ENCODE assay signal across 25 cellular contexts in genomic region chr4:171007618-171008390, GRCh38.
"Had no signal": no experiment of that assay in that cellular context is flagged by ENCODE, and none has a peak within 500 bp of the region (broad histone marks: within the 10 kb centered on the region; RNA-seq: fewer than 3 reads in every experiment).

No MANE protein-coding gene starts in this region.

- ATAC-seq: heart right ventricle; left cardiac atrium; natural killer cell; stimulated activated naive CD8-positive, alpha-beta T cell treated with anti-CD3 and anti-CD28 coated beads, Interleukin-15, amount 100 ng/mL, for 72 hours had no signal

- H3K36me3 ChIP-seq: ascending aorta, esophagus muscularis mucosa, heart right ventricle, ovary, right lobe of liver, suprapubic skin, transverse colon, uterus had no signal

- H3K9me3 ChIP-seq: esophagus muscularis mucosa, ovary, right lobe of liver, suprapubic skin, transverse colon, uterus had no signal

- H3K4me1 ChIP-seq: ascending aorta, esophagus muscularis mucosa, heart right ventricle, right lobe of liver, suprapubic skin, transverse colon, uterus had no signal

- DNase-seq: activated CD4-positive, alpha-beta T cell treated with anti-CD3 and anti-CD28 coated beads for 1 hour; activated CD8-positive, alpha-beta memory T cell treated with anti-CD3 and anti-CD28 coated beads for 24 hours; activated CD8-positive, alpha-beta memory T cell treated with anti-CD3 and anti-CD28 coated beads, Interleukin-2, amount 50 U/mL, for 48 hours; activated effector memory CD4-positive, alpha-beta T cell treated with anti-CD3 and anti-CD28 coated beads, Interleukin-2, amount 50 U/mL, for 16 hours; activated naive CD4-positive, alpha-beta T cell treated with anti-CD3 and anti-CD28 coated beads, Interleukin-2, amount 50 U/mL, for 16 hours; activated T-cell treated with anti-CD3 and anti-CD28 coated beads, Interleukin-2, amount 50 U/mL, for 48 hours; cerebellar nuclear complex; cortex of kidney; effector CD8-positive, alpha-beta T cell; heart right ventricle; left cardiac atrium; mesenchymal stem cell; natural killer cell; ovary; right lobe of liver; small intestine; stimulated activated CD4-positive, alpha-beta T cell treated with anti-CD3 and anti-CD28 coated beads, Interleukin-15, amount 100 ng/mL, for 24 hours; stimulated activated CD4-positive, alpha-beta T cell treated with anti-CD3 and anti-CD28 coated beads, Interleukin-2, amount 100 ng/mL, for 48 hours; stimulated activated naive CD8-positive, alpha-beta T cell treated with anti-CD3 and anti-CD28 coated beads, Interleukin-15, amount 100 ng/mL, for 72 hours; T1000; transverse colon; uterus had no signal

- H3K4me3 ChIP-seq: ascending aorta, esophagus muscularis mucosa, heart right ventricle, ovary, right lobe of liver, suprapubic skin, transverse colon, uterus had no signal
